In genomic region chr7:19772858-19773337, GRCh38 we compare ENCODE assay signal across 8 cellular contexts. TPM values are rescaled to one million over a fixed set of nuclear protein-coding genes. Genes with fewer than 3 reads are reported as not detected.
DNase-seq lines count a peak whose midpoint lies in the region; ATAC-seq and TF ChIP-seq lines count a peak whose summit lies in the region.

No MANE protein-coding gene starts in this region.

- TF ChIP-seq POLR2A in stomach (IDR thresholded peaks at IDR 0.05): no peak

- peaks cover 18% of the 10 kb centered on the region for H3K4me1 Mint-ChIP-seq in WTC11

- no peak overlapping the region for H3K27ac ChIP-seq in stomach

- POLR2A ChIA-PET in WTC11 (lab: Charles Lee): interaction anchor here (0.5 kb wide), 1 partner anchor 1679 kb away, joined by 6 read pairs; no protein-coding TSS in a partner anchor

- DNase-seq in NCI-H1092 treated with DMSO at 0.1 percent for 48 hours (lab: John Stamatoyannopoulos, UW) (peak; percentile 68), NCI-H1092 (lab: John Stamatoyannopoulos, UW) (no peak), WTC11 (ENCODE audit: low spot score) (peak; percentile 77), iPS-NIHi11 (ENCODE audit: low spot score) (peak; percentile 69), stomach (no peak), cerebellar nuclear complex (lab: John Stamatoyannopoulos, UW) (no peak), middle frontal gyrus (ENCODE audit: extremely low spot score, low spot score) (no peak), H4 (ENCODE audit: low spot score) (no peak)

- H3K9me3 ChIP-seq in stomach: no peaks in the 10 kb centered on the region

- WGBS in stomach, 5 donors: 1 to 3% (median 2%) methylated on average over 16 to 27 of the region's 27 CpGs

- peaks cover 0 to 32% (median 28%) of the 10 kb centered on the region in 3 donors for H3K27me3 ChIP-seq in stomach

- H3K36me3 Mint-ChIP-seq in WTC11: no peaks in the 10 kb centered on the region

- H3K36me3 ChIP-seq in stomach: no peaks in the 10 kb centered on the region

- H3K27me3 Mint-ChIP-seq in WTC11 (ENCODE audit: low read depth): peaks cover 51% of the 10 kb centered on the region

- peaks cover 12 to 17% (median 15%) of the 10 kb centered on the region in 4 donors for H3K4me1 ChIP-seq in stomach

- peak overlapping the region; percentile 78 for H3K4me3 Mint-ChIP-seq in WTC11

- TF ChIP-seq CTCF in WTC11 (IDR thresholded peaks at IDR 0.05) (no peak), stomach (IDR thresholded peaks at IDR 0.05) (no peak)

- no peak overlapping the region for H3K27ac Mint-ChIP-seq in WTC11

- intact Hi-C loops in stomach (cut with DNase I; ENCODE audit: low total_unique reads): no loop called here

- peak overlapping the region; percentile 19 to 40 (median 24) for H3K4me3 ChIP-seq in stomach

- no peaks in the 10 kb centered on the region for H3K9me3 Mint-ChIP-seq in WTC11

- peak; percentile 92 for ATAC-seq in WTC11

- CTCF ChIA-PET in WTC11 (lab: Charles Lee): interaction anchor here (0.9 to 3.8 kb wide), 9 partner anchors 18 to 826 kb away, joined by 3 to 22 read pairs (median 4); partner anchors contain the start of genes ITGB8 and POLR1F

- no peak for TF ChIP-seq EP300 in stomach (IDR thresholded peaks at IDR 0.05)

TF ChIP-seq in WTC11, 78 proteins besides CTCF, POLR2A, EP300 and RAD21 (continues in another document):
- TF ChIP-seq ATF1 (CRISPR knock-in tag; IDR thresholded peaks at IDR 0.05) (no peak), ATF6 (CRISPR knock-in tag; IDR thresholded peaks at IDR 0.05) (no peak), ZNF232 (CRISPR knock-in tag; IDR thresholded peaks at IDR 0.05) (peak; percentile 36; the same call in 1 of the 2 replicates), JUN (CRISPR knock-in tag; IDR thresholded peaks at IDR 0.05) (0 out of 2 replicates have a peak, but pooled peaks have one; percentile 44), JAZF1 (CRISPR knock-in tag; IDR thresholded peaks at IDR 0.05) (no peak), MYBL2 (CRISPR knock-in tag; IDR thresholded peaks at IDR 0.05) (peak; percentile 30; the same call in 1 of the 2 replicates), USF1 (CRISPR knock-in tag; IDR thresholded peaks at IDR 0.05) (peak; percentile 48; the same call in 1 of the 2 replicates), ZNF219 (CRISPR knock-in tag; IDR thresholded peaks at IDR 0.05; ENCODE audit: borderline replicate concordance) (peak; percentile 91; the same call in 1 of the 2 replicates)
- TF ChIP-seq, protein P1, sequence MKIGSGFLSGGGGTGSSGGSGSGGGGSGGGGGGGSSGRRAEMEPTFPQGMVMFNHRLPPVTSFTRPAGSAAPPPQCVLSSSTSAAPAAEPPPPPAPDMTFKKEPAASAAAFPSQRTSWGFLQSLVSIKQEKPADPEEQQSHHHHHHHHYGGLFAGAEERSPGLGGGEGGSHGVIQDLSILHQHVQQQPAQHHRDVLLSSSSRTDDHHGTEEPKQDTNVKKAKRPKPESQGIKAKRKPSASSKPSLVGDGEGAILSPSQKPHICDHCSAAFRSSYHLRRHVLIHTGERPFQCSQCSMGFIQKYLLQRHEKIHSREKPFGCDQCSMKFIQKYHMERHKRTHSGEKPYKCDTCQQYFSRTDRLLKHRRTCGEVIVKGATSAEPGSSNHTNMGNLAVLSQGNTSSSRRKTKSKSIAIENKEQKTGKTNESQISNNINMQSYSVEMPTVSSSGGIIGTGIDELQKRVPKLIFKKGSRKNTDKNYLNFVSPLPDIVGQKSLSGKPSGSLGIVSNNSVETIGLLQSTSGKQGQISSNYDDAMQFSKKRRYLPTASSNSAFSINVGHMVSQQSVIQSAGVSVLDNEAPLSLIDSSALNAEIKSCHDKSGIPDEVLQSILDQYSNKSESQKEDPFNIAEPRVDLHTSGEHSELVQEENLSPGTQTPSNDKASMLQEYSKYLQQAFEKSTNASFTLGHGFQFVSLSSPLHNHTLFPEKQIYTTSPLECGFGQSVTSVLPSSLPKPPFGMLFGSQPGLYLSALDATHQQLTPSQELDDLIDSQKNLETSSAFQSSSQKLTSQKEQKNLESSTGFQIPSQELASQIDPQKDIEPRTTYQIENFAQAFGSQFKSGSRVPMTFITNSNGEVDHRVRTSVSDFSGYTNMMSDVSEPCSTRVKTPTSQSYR (CRISPR knock-in tag; IDR thresholded peaks at IDR 0.05): no peak
- TF ChIP-seq, protein P2, sequence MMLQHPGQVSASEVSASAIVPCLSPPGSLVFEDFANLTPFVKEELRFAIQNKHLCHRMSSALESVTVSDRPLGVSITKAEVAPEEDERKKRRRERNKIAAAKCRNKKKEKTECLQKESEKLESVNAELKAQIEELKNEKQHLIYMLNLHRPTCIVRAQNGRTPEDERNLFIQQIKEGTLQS (CRISPR knock-in tag; conservative IDR thresholded peaks at IDR 0.05): no peak
- TF ChIP-seq, protein P3, sequence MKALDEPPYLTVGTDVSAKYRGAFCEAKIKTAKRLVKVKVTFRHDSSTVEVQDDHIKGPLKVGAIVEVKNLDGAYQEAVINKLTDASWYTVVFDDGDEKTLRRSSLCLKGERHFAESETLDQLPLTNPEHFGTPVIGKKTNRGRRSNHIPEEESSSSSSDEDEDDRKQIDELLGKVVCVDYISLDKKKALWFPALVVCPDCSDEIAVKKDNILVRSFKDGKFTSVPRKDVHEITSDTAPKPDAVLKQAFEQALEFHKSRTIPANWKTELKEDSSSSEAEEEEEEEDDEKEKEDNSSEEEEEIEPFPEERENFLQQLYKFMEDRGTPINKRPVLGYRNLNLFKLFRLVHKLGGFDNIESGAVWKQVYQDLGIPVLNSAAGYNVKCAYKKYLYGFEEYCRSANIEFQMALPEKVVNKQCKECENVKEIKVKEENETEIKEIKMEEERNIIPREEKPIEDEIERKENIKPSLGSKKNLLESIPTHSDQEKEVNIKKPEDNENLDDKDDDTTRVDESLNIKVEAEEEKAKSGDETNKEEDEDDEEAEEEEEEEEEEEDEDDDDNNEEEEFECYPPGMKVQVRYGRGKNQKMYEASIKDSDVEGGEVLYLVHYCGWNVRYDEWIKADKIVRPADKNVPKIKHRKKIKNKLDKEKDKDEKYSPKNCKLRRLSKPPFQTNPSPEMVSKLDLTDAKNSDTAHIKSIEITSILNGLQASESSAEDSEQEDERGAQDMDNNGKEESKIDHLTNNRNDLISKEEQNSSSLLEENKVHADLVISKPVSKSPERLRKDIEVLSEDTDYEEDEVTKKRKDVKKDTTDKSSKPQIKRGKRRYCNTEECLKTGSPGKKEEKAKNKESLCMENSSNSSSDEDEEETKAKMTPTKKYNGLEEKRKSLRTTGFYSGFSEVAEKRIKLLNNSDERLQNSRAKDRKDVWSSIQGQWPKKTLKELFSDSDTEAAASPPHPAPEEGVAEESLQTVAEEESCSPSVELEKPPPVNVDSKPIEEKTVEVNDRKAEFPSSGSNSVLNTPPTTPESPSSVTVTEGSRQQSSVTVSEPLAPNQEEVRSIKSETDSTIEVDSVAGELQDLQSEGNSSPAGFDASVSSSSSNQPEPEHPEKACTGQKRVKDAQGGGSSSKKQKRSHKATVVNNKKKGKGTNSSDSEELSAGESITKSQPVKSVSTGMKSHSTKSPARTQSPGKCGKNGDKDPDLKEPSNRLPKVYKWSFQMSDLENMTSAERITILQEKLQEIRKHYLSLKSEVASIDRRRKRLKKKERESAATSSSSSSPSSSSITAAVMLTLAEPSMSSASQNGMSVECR (CRISPR knock-in tag; IDR thresholded peaks at IDR 0.05; ENCODE audit: borderline replicate concordance): 0 out of 2 replicates have a peak, but pooled peaks have one; percentile 49

RNA-seq across cellular contexts. Expression of gene TMEM196, which starts 0.5 kb away (rescaled TPM):
- total RNA-seq in WTC11 (2021) (0.11 to 0.42 TPM (median 0.16 TPM) in 3 replicates), stomach (under 1 TPM in 1 of 5 donors, not detected in 4; 0.55 TPM)
- polyA plus RNA-seq in stomach: under 1 TPM in 1 of 3 donors, not detected in 2; 0.03 TPM
- not detected in 2 replicates for total RNA-seq in H4 (2014; rRNA removed; shearing (Covaris generic))

Comparison
In these comparisons a context has a peak if more than half of its experiments do, and no peak if none do; other contexts are left out.
1. DNase-seq: peak in NCI-H1092 treated with DMSO at 0.1 percent for 48 hours (single experiment), WTC11 (single experiment) and iPS-NIHi11 (single experiment); none in NCI-H1092 (single experiment), stomach (single experiment), cerebellar nuclear complex (0 of 2), middle frontal gyrus (single experiment) and H4 (single experiment).